ENCODE assay signal across 33 cellular contexts in the genomic region with DNA sequence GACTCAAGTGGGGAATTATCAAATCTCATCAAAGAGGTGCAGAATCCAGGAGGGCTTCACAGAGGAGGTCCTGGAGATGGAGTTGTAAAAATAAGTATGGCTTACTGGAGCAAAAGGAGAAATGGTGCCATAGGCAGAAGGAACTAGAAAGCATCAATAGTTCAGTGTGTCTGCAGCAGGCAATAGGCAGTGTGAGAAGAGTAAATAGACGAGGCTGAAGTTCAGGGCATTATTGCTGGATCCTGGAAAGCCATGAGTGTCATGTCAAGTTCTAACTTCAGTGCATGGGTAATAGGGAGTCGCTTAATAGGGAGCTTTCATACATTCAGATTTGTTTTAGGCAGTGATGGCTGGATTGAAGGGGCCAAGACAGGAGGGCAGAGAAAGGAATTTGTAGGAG. TPM values are rescaled to one million over a fixed set of nuclear protein-coding genes. Genes with fewer than 3 reads are reported as not detected.
"Had no signal": no experiment of that assay in that cellular context is flagged by ENCODE, and none has a peak within 500 bp of the region (broad histone marks: within the 10 kb centered on the region; RNA-seq: fewer than 3 reads in every experiment).

No MANE protein-coding gene starts in this region.

- H3K4me1 ChIP-seq: adrenal gland, body of pancreas, breast epithelium, SJCRH30 had no signal

- H3K36me3 Mint-ChIP-seq: activated naive CD4-positive, alpha-beta T cell treated with anti-CD3 and anti-CD28 coated beads, Interleukin-2, amount 50 U/mL, for 72 hours had no signal

- H3K9me3 ChIP-seq: adrenal gland, body of pancreas, breast epithelium, SJCRH30 had no signal

- H3K4me3 ChIP-seq: adrenal gland, body of pancreas, breast epithelium, SJCRH30, SK-N-MC had no signal

- H3K4me3 Mint-ChIP-seq: activated CD4-positive, alpha-beta T cell treated with anti-CD3 and anti-CD28 coated beads, Interleukin-2, amount 10 ng/mL, durations not matched to agents 24 days and 14 days; activated CD8-positive, alpha-beta T cell treated with anti-CD3 and anti-CD28 coated beads for 36 hours; activated naive CD4-positive, alpha-beta T cell treated with anti-CD3 and anti-CD28 coated beads for 36 hours; activated T-cell treated with anti-CD3 and anti-CD28 coated beads, Interleukin-2, amount 50 U/mL, for 4 hours; activated T-helper 1 cell treated with anti-CD3 and anti-CD28 coated beads, Interleukin-12 subunit alpha, Interleukin-12 subunit beta, Interleukin-2, Interleukin-4 antibody, amounts not matched to agents 30 ng/mL and 10 ng/mL and 1 ng/mL, durations not matched to agents 14 hours and 24 hours and 36 hours had no signal

- H3K27ac Mint-ChIP-seq: activated CD4-positive, alpha-beta T cell treated with anti-CD3 and anti-CD28 coated beads, Interleukin-2, amount 10 ng/mL, durations not matched to agents 24 days and 14 days; activated CD8-positive, alpha-beta T cell treated with anti-CD3 and anti-CD28 coated beads for 36 hours; activated naive CD4-positive, alpha-beta T cell treated with anti-CD3 and anti-CD28 coated beads for 36 hours; activated naive CD4-positive, alpha-beta T cell treated with anti-CD3 and anti-CD28 coated beads, Interleukin-2, amount 50 U/mL, for 72 hours; activated T-helper 1 cell treated with anti-CD3 and anti-CD28 coated beads, Interleukin-12 subunit alpha, Interleukin-12 subunit beta, Interleukin-2, Interleukin-4 antibody, amounts not matched to agents 30 ng/mL and 10 ng/mL and 1 ng/mL, durations not matched to agents 14 hours and 24 hours and 36 hours had no signal

- H3K36me3 ChIP-seq: adrenal gland, breast epithelium, SJCRH30, WERI-Rb-1 had no signal

- DNase-seq: activated CD4-positive, alpha-beta T cell treated with anti-CD3 and anti-CD28 coated beads, Interleukin-2, amount 10 ng/mL, durations not matched to agents 24 days and 14 days; activated CD4-positive, alpha-beta T cell treated with anti-CD3 and anti-CD28 coated beads, Interleukin-2, amount 50 U/mL, for 4 hours; activated CD8-positive, alpha-beta T cell treated with anti-CD3 and anti-CD28 coated beads for 36 hours; activated gamma-delta T cell treated with Interleukin-2 at 50 U/mL for 16 hours; activated naive CD4-positive, alpha-beta T cell treated with anti-CD3 and anti-CD28 coated beads for 36 hours; activated T-cell treated with anti-CD3 and anti-CD28 coated beads for 4 hours; activated T-cell treated with anti-CD3 and anti-CD28 coated beads, Interleukin-2, amount 50 U/mL, for 4 hours; adrenal gland; body of pancreas; Karpas-422; NCI-H1105; NCI-H1417 treated with DMSO at 0.1 percent for 48 hours; NCI-H187 treated with DMSO at 0.1 percent for 48 hours; NCI-H2081; NCI-H2171 treated with DMSO at 0.1 percent for 48 hours; NCI-H2227 treated with DMSO at 0.1 percent for 48 hours; NCI-H446; NCI-H510A treated with DMSO at 0.1 percent for 48 hours; SHP77; SJCRH30; T1000; WERI-Rb-1 had no signal

- H3K27ac ChIP-seq: adrenal gland, body of pancreas, breast epithelium, SJCRH30, SK-N-MC, WERI-Rb-1 had no signal

- H3K27me3 ChIP-seq: adrenal gland, body of pancreas, breast epithelium, SJCRH30 had no signal

- ATAC-seq: activated CD8-positive, alpha-beta T cell treated with anti-CD3 and anti-CD28 coated beads for 36 hours; activated naive CD4-positive, alpha-beta T cell treated with anti-CD3 and anti-CD28 coated beads, Interleukin-2, amount 50 U/mL, for 72 hours; activated T-cell treated with anti-CD3 and anti-CD28 coated beads, Interleukin-2, amount 50 U/mL, for 4 hours; body of pancreas; Panc1 had no signal

- H3K9me3 Mint-ChIP-seq: activated CD4-positive, alpha-beta T cell treated with anti-CD3 and anti-CD28 coated beads, Interleukin-2, amount 10 ng/mL, durations not matched to agents 24 days and 14 days; activated CD8-positive, alpha-beta T cell treated with anti-CD3 and anti-CD28 coated beads for 36 hours; activated naive CD4-positive, alpha-beta T cell treated with anti-CD3 and anti-CD28 coated beads for 36 hours; activated naive CD4-positive, alpha-beta T cell treated with anti-CD3 and anti-CD28 coated beads, Interleukin-2, amount 50 U/mL, for 72 hours; activated T-cell treated with anti-CD3 and anti-CD28 coated beads, Interleukin-2, amount 50 U/mL, for 4 hours; activated T-helper 1 cell treated with anti-CD3 and anti-CD28 coated beads, Interleukin-12 subunit alpha, Interleukin-12 subunit beta, Interleukin-2, Interleukin-4 antibody, amounts not matched to agents 30 ng/mL and 10 ng/mL and 1 ng/mL, durations not matched to agents 14 hours and 24 hours and 36 hours had no signal

RNA-seq across cellular contexts. Expression of gene CYP26A1, which starts 39.3 kb away (rescaled TPM):
- total RNA-seq: activated CD4-positive, alpha-beta T cell treated with anti-CD3 and anti-CD28 coated beads, Interleukin-2, amount 10 ng/mL, durations not matched to agents 24 days and 14 days; activated CD8-positive, alpha-beta T cell treated with anti-CD3 and anti-CD28 coated beads for 36 hours; activated naive CD4-positive, alpha-beta T cell treated with anti-CD3 and anti-CD28 coated beads for 36 hours; activated T-cell treated with anti-CD3 and anti-CD28 coated beads, Interleukin-2, amount 50 U/mL, for 4 hours; activated T-helper 1 cell treated with anti-CD3 and anti-CD28 coated beads, Interleukin-12 subunit alpha, Interleukin-12 subunit beta, Interleukin-2, Interleukin-4 antibody, amounts not matched to agents 30 ng/mL and 10 ng/mL and 1 ng/mL, durations not matched to agents 14 hours and 24 hours and 36 hours; cardiac septum; MCF 10A; RPMI7951; SJCRH30; T-helper 1 cell treated with Interleukin-12 subunit alpha and Interleukin-12 subunit beta and Interleukin-4 antibody, amounts not matched to agents 30 ng/mL and 1 ng/mL, for 36 hours; T-helper 2 cell treated with Interferon-gamma antibody and Interleukin-4, amounts not matched to agents 100 ng/mL and 5 ng/mL, for 36 hours had no signal

RNA-seq across cellular contexts. Expression of gene CYP26C1, which starts 52.4 kb away (rescaled TPM):
- total RNA-seq: activated CD8-positive, alpha-beta T cell treated with anti-CD3 and anti-CD28 coated beads for 36 hours; activated naive CD4-positive, alpha-beta T cell treated with anti-CD3 and anti-CD28 coated beads for 36 hours; activated T-helper 1 cell treated with anti-CD3 and anti-CD28 coated beads, Interleukin-12 subunit alpha, Interleukin-12 subunit beta, Interleukin-2, Interleukin-4 antibody, amounts not matched to agents 30 ng/mL and 10 ng/mL and 1 ng/mL, durations not matched to agents 14 hours and 24 hours and 36 hours; astrocyte; cardiac septum; RPMI7951; SJCRH30; T-helper 1 cell treated with Interleukin-12 subunit alpha and Interleukin-12 subunit beta and Interleukin-4 antibody, amounts not matched to agents 30 ng/mL and 1 ng/mL, for 36 hours; T-helper 2 cell treated with Interferon-gamma antibody and Interleukin-4, amounts not matched to agents 100 ng/mL and 5 ng/mL, for 36 hours had no signal
